In the genomic region with DNA sequence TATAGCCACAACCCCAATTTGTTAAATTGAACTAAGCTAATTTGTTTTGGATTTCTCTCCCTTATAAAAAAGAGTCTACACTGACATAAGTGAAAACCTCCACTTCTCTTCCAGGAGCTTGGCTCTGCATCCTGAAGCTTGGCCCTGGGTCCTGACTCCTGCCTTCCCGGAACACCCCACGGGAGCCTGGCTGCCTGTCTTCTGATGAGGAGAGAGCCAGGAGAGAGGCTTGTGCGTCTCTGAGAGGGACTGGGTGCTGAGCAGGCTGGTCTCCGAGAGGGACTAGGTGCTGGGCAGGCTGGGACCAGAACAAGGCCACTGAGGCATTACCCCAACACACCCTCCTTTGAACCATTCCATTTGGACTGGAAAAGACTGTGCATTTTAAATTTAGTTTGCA, we compare ENCODE assay signal across 1 cellular context.
TF ChIP-seq lines count a peak whose summit lies in the region.

No MANE protein-coding gene starts in this region.

TF ChIP-seq in IMR-90, 13 proteins besides CTCF, POLR2A, EP300 and RAD21 (continued from another document):
- TF ChIP-seq, protein P1, sequence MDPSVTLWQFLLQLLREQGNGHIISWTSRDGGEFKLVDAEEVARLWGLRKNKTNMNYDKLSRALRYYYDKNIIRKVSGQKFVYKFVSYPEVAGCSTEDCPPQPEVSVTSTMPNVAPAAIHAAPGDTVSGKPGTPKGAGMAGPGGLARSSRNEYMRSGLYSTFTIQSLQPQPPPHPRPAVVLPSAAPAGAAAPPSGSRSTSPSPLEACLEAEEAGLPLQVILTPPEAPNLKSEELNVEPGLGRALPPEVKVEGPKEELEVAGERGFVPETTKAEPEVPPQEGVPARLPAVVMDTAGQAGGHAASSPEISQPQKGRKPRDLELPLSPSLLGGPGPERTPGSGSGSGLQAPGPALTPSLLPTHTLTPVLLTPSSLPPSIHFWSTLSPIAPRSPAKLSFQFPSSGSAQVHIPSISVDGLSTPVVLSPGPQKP (IDR thresholded peaks at IDR 0.05; ENCODE audit: borderline replicate concordance, low read depth, low read length), result no peak
- no peak for TF ChIP-seq MXI1 (IDR thresholded peaks at IDR 0.05; ENCODE audit: borderline replicate concordance, low read depth, low read length)
- no peak for TF ChIP-seq RFX5 (IDR thresholded peaks at IDR 0.05; ENCODE audit: low read depth, low read length)
- no peak for TF ChIP-seq FOS (IDR thresholded peaks at IDR 0.05; ENCODE audit: low read depth, low read length)
- TF ChIP-seq NFE2L2 (IDR thresholded peaks at IDR 0.05; ENCODE audit: low read depth, low read length), result no peak
- TF ChIP-seq, protein P2, sequence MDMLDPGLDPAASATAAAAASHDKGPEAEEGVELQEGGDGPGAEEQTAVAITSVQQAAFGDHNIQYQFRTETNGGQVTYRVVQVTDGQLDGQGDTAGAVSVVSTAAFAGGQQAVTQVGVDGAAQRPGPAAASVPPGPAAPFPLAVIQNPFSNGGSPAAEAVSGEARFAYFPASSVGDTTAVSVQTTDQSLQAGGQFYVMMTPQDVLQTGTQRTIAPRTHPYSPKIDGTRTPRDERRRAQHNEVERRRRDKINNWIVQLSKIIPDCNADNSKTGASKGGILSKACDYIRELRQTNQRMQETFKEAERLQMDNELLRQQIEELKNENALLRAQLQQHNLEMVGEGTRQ (IDR thresholded peaks at IDR 0.05; ENCODE audit: low read depth, low read length), result no peak
- TF ChIP-seq SMC3 (IDR thresholded peaks at IDR 0.05; ENCODE audit: low read depth, low read length), result no peak
